ENCODE assay signal across 1 cellular context in the genomic region with DNA sequence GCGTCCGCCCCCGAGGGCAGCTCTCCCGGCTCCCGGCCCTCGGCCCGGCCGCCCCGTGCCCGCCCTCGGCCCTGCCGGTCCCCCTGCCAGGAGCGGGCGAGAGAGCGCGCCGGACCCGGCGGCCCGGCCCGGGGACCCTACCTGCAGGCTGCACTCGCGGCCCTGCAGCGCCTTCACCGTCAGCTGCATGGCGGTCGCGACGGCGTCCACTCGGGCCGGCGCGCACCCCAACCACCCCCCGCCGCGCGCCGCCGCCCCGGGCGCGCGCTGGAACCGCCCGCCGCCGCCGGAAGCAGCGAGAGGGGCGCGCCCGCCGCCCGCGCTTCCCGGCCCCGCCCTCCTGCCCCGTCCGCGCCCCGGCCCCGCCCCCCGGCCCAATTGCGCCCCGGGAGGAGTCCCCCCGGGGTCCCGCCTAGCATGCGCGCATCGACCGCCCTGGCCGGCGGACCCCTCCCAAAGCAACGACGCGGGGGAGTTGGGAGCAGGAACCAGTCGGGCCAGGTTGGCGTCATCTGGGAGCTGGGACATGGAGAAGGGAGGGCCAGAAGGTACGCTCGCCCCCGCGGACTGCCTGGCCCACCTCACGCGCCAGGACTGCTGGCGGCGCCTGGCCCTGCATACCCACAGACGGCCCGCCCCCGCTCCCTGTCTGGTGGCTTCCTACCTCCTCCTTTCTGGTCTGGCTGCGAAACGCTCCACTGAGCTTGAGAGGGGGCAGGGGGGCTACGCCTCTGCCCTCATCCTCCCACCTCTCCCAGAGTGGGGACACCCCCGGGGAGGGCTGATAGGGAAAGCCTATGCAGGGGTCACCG.
TF ChIP-seq lines count a peak whose summit lies in the region.

UBL4A (minus strand) TSS at position 220 of the 812 bp plus-strand sequence; CDS start at position 189, 31 bp downstream.

TF ChIP-seq in IMR-90, 13 proteins besides CTCF, POLR2A, EP300 and RAD21 (continued from another document):
- TF ChIP-seq FOS (IDR thresholded peaks at IDR 0.05; ENCODE audit: low read depth, low read length) = no peak
- TF ChIP-seq CEBPB (IDR thresholded peaks at IDR 0.05; ENCODE audit: low read depth, low read length) = no peak
- no peak for TF ChIP-seq RCOR1 (IDR thresholded peaks at IDR 0.05; ENCODE audit: insufficient replicate concordance, low read length)
- TF ChIP-seq RFX5 (IDR thresholded peaks at IDR 0.05; ENCODE audit: low read depth, low read length) = no peak
- no peak for TF ChIP-seq MXI1 (IDR thresholded peaks at IDR 0.05; ENCODE audit: borderline replicate concordance, low read depth, low read length)
